Comparison of ENCODE assay signal across 15 cellular contexts in genomic region chr17:80935526-80935925, GRCh38. TPM values are rescaled to one million over a fixed set of nuclear protein-coding genes. Genes with fewer than 3 reads are reported as not detected.
DNase-seq lines count a peak whose midpoint lies in the region; ATAC-seq and TF ChIP-seq lines count a peak whose summit lies in the region.
"Had no signal": no experiment of that assay in that cellular context is flagged by ENCODE, and none has a peak within 500 bp of the region (broad histone marks: within the 10 kb centered on the region; RNA-seq: fewer than 3 reads in every experiment).

No MANE protein-coding gene starts in this region.

- intact Hi-C loops in activated T-helper 2 cell treated with anti-CD3 and anti-CD28 coated beads, Interferon-gamma antibody, Interleukin-2, Interleukin-4, amounts not matched to agents 10 μg/mL and 5 μg/mL and 100 μg/mL, durations not matched to agents 14 hours and 24 hours and 36 hours (cut with micrococcal nuclease), result loop anchor here (5.0 kb wide), 2 partner anchors 43 to 58 kb away; no protein-coding TSS in a partner anchor
- intact Hi-C loops in natural killer cell (cut with micrococcal nuclease), result no loop called here

- POLR2A ChIA-PET in activated CD4-positive, alpha-beta memory T cell treated with anti-CD3 and anti-CD28 coated beads, Interleukin-2, amount 10 ng/mL, durations not matched to agents 7 days and 5 days (lab: Charles Lee), result no interaction called here

- no peaks in the 10 kb centered on the region for H3K27me3 Mint-ChIP-seq in activated naive CD4-positive, alpha-beta T cell treated with anti-CD3 and anti-CD28 coated beads, Interleukin-2, amount 50 U/mL, for 24 hours
- H3K27me3 Mint-ChIP-seq in activated T-helper 2 cell treated with anti-CD3 and anti-CD28 coated beads, Interferon-gamma antibody, Interleukin-2, Interleukin-4, amounts not matched to agents 10 μg/mL and 5 μg/mL and 100 μg/mL, durations not matched to agents 14 hours and 24 hours and 36 hours (ENCODE audit: low read depth), result no peaks in the 10 kb centered on the region
- H3K27me3 Mint-ChIP-seq in natural killer cell (ENCODE audit: low read depth in 2 of 2), result no peaks in the 10 kb centered on the region
- H3K27me3 Mint-ChIP-seq in activated CD4-positive, alpha-beta memory T cell treated with anti-CD3 and anti-CD28 coated beads, Interleukin-2, amount 10 ng/mL, durations not matched to agents 7 days and 5 days, result no peaks in the 10 kb centered on the region

- no peak for TF ChIP-seq CTCF in natural killer cell (IDR thresholded peaks at IDR 0.05)

- peak; percentile 70 to 83 (median 76) for ATAC-seq in natural killer cell
- ATAC-seq: CD8-positive, alpha-beta T cell had no signal

- H3K4me3 Mint-ChIP-seq in activated naive CD4-positive, alpha-beta T cell treated with anti-CD3 and anti-CD28 coated beads, Interleukin-2, amount 50 U/mL, for 24 hours, result no peak overlapping the region
- no peak overlapping the region for H3K4me3 Mint-ChIP-seq in activated T-helper 2 cell treated with anti-CD3 and anti-CD28 coated beads, Interferon-gamma antibody, Interleukin-2, Interleukin-4, amounts not matched to agents 10 μg/mL and 5 μg/mL and 100 μg/mL, durations not matched to agents 14 hours and 24 hours and 36 hours (ENCODE audit: low read depth)
- H3K4me3 Mint-ChIP-seq in natural killer cell, result peak overlapping the region; percentile 90
- no peak overlapping the region for H3K4me3 Mint-ChIP-seq in activated CD4-positive, alpha-beta memory T cell treated with anti-CD3 and anti-CD28 coated beads, Interleukin-2, amount 10 ng/mL, durations not matched to agents 7 days and 5 days
- H3K4me3 Mint-ChIP-seq: CD14-positive monocyte; CD8-positive, alpha-beta T cell; HFFc6 had no signal

- DNase-seq in activated naive CD4-positive, alpha-beta T cell treated with anti-CD3 and anti-CD28 coated beads, Interleukin-2, amount 50 U/mL, for 16 hours, result no peak
- no peak for DNase-seq in activated T-helper 2 cell treated with anti-CD3 and anti-CD28 coated beads, Interferon-gamma antibody, Interleukin-2, Interleukin-4, amounts not matched to agents 10 μg/mL and 5 μg/mL and 100 μg/mL, durations not matched to agents 14 hours and 24 hours and 36 hours (ENCODE audit: low spot score)
- no peak for DNase-seq in natural killer cell
- DNase-seq in NCI-H2171 (lab: John Stamatoyannopoulos, UW), result no peak
- no peak for DNase-seq in activated CD4-positive, alpha-beta memory T cell treated with anti-CD3 and anti-CD28 coated beads, Interleukin-2, amount 10 ng/mL, durations not matched to agents 7 days and 5 days
- no peak for DNase-seq in NOMO-1 (lab: John Stamatoyannopoulos, UW; ENCODE audit: unreplicated experiment in 2 of 2)
- DNase-seq: BE2C; Caco-2; CD8-positive, alpha-beta T cell; DND-41; GF-D8; HCEC 1CT; HFFc6 had no signal

- H3K36me3 Mint-ChIP-seq in activated naive CD4-positive, alpha-beta T cell treated with anti-CD3 and anti-CD28 coated beads, Interleukin-2, amount 50 U/mL, for 24 hours, result peaks cover 11% of the 10 kb centered on the region
- H3K36me3 Mint-ChIP-seq in activated T-helper 2 cell treated with anti-CD3 and anti-CD28 coated beads, Interferon-gamma antibody, Interleukin-2, Interleukin-4, amounts not matched to agents 10 μg/mL and 5 μg/mL and 100 μg/mL, durations not matched to agents 14 hours and 24 hours and 36 hours (ENCODE audit: low read depth), result peaks cover 50% of the 10 kb centered on the region
- H3K36me3 Mint-ChIP-seq in natural killer cell, result no peaks in the 10 kb centered on the region
- peaks cover 46% of the 10 kb centered on the region for H3K36me3 Mint-ChIP-seq in activated CD4-positive, alpha-beta memory T cell treated with anti-CD3 and anti-CD28 coated beads, Interleukin-2, amount 10 ng/mL, durations not matched to agents 7 days and 5 days (ENCODE audit: low read depth)

- peaks cover 43% of the 10 kb centered on the region for H3K4me1 Mint-ChIP-seq in activated naive CD4-positive, alpha-beta T cell treated with anti-CD3 and anti-CD28 coated beads, Interleukin-2, amount 50 U/mL, for 24 hours
- peaks cover 42% of the 10 kb centered on the region for H3K4me1 Mint-ChIP-seq in activated T-helper 2 cell treated with anti-CD3 and anti-CD28 coated beads, Interferon-gamma antibody, Interleukin-2, Interleukin-4, amounts not matched to agents 10 μg/mL and 5 μg/mL and 100 μg/mL, durations not matched to agents 14 hours and 24 hours and 36 hours (ENCODE audit: low read depth)
- peaks cover 42 to 44% of the 10 kb centered on the region in 2 donors for H3K4me1 Mint-ChIP-seq in natural killer cell
- peaks cover 49% of the 10 kb centered on the region for H3K4me1 Mint-ChIP-seq in activated CD4-positive, alpha-beta memory T cell treated with anti-CD3 and anti-CD28 coated beads, Interleukin-2, amount 10 ng/mL, durations not matched to agents 7 days and 5 days

- H3K27ac Mint-ChIP-seq in activated naive CD4-positive, alpha-beta T cell treated with anti-CD3 and anti-CD28 coated beads, Interleukin-2, amount 50 U/mL, for 24 hours, result peak overlapping the region; percentile 65
- H3K27ac Mint-ChIP-seq in activated T-helper 2 cell treated with anti-CD3 and anti-CD28 coated beads, Interferon-gamma antibody, Interleukin-2, Interleukin-4, amounts not matched to agents 10 μg/mL and 5 μg/mL and 100 μg/mL, durations not matched to agents 14 hours and 24 hours and 36 hours, result peak overlapping the region; percentile 43
- peak overlapping the region; percentile 88 to 90 for H3K27ac Mint-ChIP-seq in natural killer cell
- no peak overlapping the region for H3K27ac Mint-ChIP-seq in activated CD4-positive, alpha-beta memory T cell treated with anti-CD3 and anti-CD28 coated beads, Interleukin-2, amount 10 ng/mL, durations not matched to agents 7 days and 5 days
- H3K27ac Mint-ChIP-seq: CD14-positive monocyte; CD8-positive, alpha-beta T cell; HFFc6 had no signal

- CTCF ChIA-PET in activated CD4-positive, alpha-beta memory T cell treated with anti-CD3 and anti-CD28 coated beads, Interleukin-2, amount 10 ng/mL, durations not matched to agents 7 days and 5 days (lab: Charles Lee), result no interaction called here

- H3K9me3 Mint-ChIP-seq in activated naive CD4-positive, alpha-beta T cell treated with anti-CD3 and anti-CD28 coated beads, Interleukin-2, amount 50 U/mL, for 24 hours, result no peaks in the 10 kb centered on the region
- H3K9me3 Mint-ChIP-seq in activated T-helper 2 cell treated with anti-CD3 and anti-CD28 coated beads, Interferon-gamma antibody, Interleukin-2, Interleukin-4, amounts not matched to agents 10 μg/mL and 5 μg/mL and 100 μg/mL, durations not matched to agents 14 hours and 24 hours and 36 hours, result no peaks in the 10 kb centered on the region
- H3K9me3 Mint-ChIP-seq in natural killer cell, result no peaks in the 10 kb centered on the region
- no peaks in the 10 kb centered on the region for H3K9me3 Mint-ChIP-seq in activated CD4-positive, alpha-beta memory T cell treated with anti-CD3 and anti-CD28 coated beads, Interleukin-2, amount 10 ng/mL, durations not matched to agents 7 days and 5 days
- H3K9me3 Mint-ChIP-seq: CD14-positive monocyte; CD8-positive, alpha-beta T cell; HFFc6 had no signal

RNA-seq across cellular contexts. Expression of gene CHMP6, which starts 56.1 kb away (rescaled TPM):
- 29.5 and 36.9 TPM in 2 replicates for total RNA-seq in activated T-helper 2 cell treated with anti-CD3 and anti-CD28 coated beads, Interferon-gamma antibody, Interleukin-2, Interleukin-4, amounts not matched to agents 10 μg/mL and 5 μg/mL and 100 μg/mL, durations not matched to agents 14 hours and 24 hours and 36 hours
- 10 to 100 TPM; 26.8 to 33.3 (median 33.0) TPM for total RNA-seq in natural killer cell
- total RNA-seq in activated CD4-positive, alpha-beta memory T cell treated with anti-CD3 and anti-CD28 coated beads, Interleukin-2, amount 10 ng/mL, durations not matched to agents 7 days and 5 days, result 10 to 100 TPM; 30.3 to 31.6 TPM
